In the genomic region with DNA sequence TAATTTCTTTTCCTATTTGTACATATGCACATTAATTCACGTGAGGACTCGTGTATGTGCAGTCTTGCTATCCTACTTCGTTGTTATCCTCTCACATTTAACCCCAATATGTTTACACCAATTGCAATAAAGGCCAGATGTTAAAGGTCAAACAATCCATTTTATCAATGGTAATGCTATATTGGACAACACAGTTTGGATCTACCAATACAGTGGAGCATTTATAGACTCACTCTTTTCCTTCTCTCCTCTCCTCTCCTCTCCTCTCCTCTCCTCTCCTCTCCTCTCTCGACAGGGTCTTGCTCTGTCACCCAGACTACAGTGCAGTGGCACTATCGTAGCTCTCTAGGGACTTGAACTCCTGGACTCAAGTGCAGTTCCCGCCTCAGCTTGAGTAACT, we compare ENCODE assay signal across 8 cellular contexts.
"Had no signal": no experiment of that assay in that cellular context is flagged by ENCODE, and none has a peak within 500 bp of the region (broad histone marks: within the 10 kb centered on the region; RNA-seq: fewer than 3 reads in every experiment).

No MANE protein-coding gene starts in this region.

- DNase-seq: H7, HFFc6, IMR-90 had no signal

- H3K27ac Mint-ChIP-seq: GM23338, HFFc6 had no signal

- H3K27ac ChIP-seq: HL-60 had no signal

- FAIRE-seq: K562 had no signal

- H2AFZ ChIP-seq: GM23338 had no signal

- H3K4me3 Mint-ChIP-seq: GM23338, HFFc6 had no signal

- H3K9me3 ChIP-seq: HAP-1 had no signal

- H3K9me3 Mint-ChIP-seq: GM23338, HFFc6 had no signal

- H3K4me2 ChIP-seq: GM23338 had no signal

- H3K4me3 ChIP-seq: GM23338, HAP-1, K562 had no signal

- H3K36me3 ChIP-seq: HAP-1 had no signal

- H3K4me1 ChIP-seq: HAP-1 had no signal

- ATAC-seq: GM23338, HCT116, K562 had no signal
